Comparison of ENCODE assay signal across 1 cellular context in genomic region chr7:80472491-80473200, GRCh38.
TF ChIP-seq lines count a peak whose summit lies in the region.

No MANE protein-coding gene starts in this region.

TF ChIP-seq in liver, 16 proteins besides CTCF, POLR2A, EP300 and RAD21:
- TF ChIP-seq TAF1 (conservative IDR thresholded peaks at IDR 0.05) (no peak), ATF3 (IDR thresholded peaks at IDR 0.05) (no peak), ZBTB33 (IDR thresholded peaks at IDR 0.05) (no peak), FOXA1 (IDR thresholded peaks at IDR 0.05) (no peak), HNF4A (conservative IDR thresholded peaks at IDR 0.05) (peak; percentile 66 to 75), RXRA (IDR thresholded peaks at IDR 0.05) (peak; percentile 27 to 46), YY1 (IDR thresholded peaks at IDR 0.05) (no peak), SP1 (IDR thresholded peaks at IDR 0.05) (peak; percentile 55), HNF4G (IDR thresholded peaks at IDR 0.05) (no peak), NR2F2 (IDR thresholded peaks at IDR 0.05) (no peak), REST (IDR thresholded peaks at IDR 0.05) (no peak), EGR1 (IDR thresholded peaks at IDR 0.05; ENCODE audit: low read depth in 2 of 2) (no peak), JUND (IDR thresholded peaks at IDR 0.05) (no peak), FOXA2 (IDR thresholded peaks at IDR 0.05) (no peak), GABPA (IDR thresholded peaks at IDR 0.05 in 1 of 2, conservative IDR thresholded peaks at IDR 0.05 in 1 of 2) (no peak)
- TF ChIP-seq, protein P1, sequence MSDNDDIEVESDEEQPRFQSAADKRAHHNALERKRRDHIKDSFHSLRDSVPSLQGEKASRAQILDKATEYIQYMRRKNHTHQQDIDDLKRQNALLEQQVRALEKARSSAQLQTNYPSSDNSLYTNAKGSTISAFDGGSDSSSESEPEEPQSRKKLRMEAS (IDR thresholded peaks at IDR 0.05), result no peak
